ENCODE assay signal across 1 cellular context in the genomic region with DNA sequence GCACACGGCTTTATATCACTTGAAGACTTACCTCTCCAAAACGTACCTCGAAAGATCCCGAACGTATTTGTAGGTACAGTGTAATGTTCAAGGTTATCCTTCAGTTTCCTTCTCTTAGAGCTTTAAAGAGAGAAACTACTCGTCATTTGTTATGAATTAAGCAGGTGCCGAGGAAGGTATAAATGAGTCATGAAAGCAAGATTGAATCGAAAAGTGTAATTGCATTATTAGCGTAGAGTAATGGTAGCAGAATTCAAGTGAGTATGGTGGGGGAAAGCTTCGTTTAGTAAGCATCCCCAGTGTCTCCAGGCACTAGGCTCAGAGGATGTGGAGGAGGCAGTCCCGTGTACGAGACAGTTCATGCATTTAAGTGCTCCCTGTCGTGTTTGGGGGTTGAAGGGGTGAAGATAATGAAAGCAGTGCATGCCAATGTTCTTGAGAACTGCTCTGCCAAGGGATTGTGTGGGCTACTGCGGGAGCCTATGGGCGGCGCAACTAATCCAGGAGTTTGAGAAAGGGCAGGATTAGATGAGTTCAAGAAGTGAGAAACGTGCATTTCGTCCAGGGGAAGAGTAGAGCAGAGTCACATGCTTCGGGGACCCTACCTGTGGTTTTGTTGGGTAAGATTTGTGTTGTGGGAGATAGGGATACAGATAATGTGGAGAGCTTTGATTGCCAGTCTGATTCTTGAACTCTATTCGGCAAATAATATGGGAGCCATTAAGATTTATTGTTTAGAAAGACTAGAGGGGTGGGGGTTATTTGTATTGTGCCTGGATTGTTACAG.
TF ChIP-seq lines count a peak whose summit lies in the region.

No MANE protein-coding gene starts in this region.

TF ChIP-seq in H1, 55 proteins besides CTCF, POLR2A, EP300 and RAD21:
- TF ChIP-seq CEBPB (IDR thresholded peaks at IDR 0.05; ENCODE audit: low read depth, low read length) (no peak), SP2 (IDR thresholded peaks at IDR 0.05; ENCODE audit: low read length) (no peak), CBX5 (IDR thresholded peaks at IDR 0.05; ENCODE audit: low read depth, low read length) (no peak)
- TF ChIP-seq, protein P1, sequence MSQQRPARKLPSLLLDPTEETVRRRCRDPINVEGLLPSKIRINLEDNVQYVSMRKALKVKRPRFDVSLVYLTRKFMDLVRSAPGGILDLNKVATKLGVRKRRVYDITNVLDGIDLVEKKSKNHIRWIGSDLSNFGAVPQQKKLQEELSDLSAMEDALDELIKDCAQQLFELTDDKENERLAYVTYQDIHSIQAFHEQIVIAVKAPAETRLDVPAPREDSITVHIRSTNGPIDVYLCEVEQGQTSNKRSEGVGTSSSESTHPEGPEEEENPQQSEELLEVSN (IDR thresholded peaks at IDR 0.05), result no peak
- TF ChIP-seq, protein P2, sequence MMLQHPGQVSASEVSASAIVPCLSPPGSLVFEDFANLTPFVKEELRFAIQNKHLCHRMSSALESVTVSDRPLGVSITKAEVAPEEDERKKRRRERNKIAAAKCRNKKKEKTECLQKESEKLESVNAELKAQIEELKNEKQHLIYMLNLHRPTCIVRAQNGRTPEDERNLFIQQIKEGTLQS (IDR thresholded peaks at IDR 0.05; ENCODE audit: insufficient read depth, low read depth, low read length), result no peak
- TF ChIP-seq, protein P3, sequence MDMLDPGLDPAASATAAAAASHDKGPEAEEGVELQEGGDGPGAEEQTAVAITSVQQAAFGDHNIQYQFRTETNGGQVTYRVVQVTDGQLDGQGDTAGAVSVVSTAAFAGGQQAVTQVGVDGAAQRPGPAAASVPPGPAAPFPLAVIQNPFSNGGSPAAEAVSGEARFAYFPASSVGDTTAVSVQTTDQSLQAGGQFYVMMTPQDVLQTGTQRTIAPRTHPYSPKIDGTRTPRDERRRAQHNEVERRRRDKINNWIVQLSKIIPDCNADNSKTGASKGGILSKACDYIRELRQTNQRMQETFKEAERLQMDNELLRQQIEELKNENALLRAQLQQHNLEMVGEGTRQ (IDR thresholded peaks at IDR 0.05; ENCODE audit: low read length), result no peak
